Comparison of ENCODE assay signal across 1 cellular context in the genomic region with DNA sequence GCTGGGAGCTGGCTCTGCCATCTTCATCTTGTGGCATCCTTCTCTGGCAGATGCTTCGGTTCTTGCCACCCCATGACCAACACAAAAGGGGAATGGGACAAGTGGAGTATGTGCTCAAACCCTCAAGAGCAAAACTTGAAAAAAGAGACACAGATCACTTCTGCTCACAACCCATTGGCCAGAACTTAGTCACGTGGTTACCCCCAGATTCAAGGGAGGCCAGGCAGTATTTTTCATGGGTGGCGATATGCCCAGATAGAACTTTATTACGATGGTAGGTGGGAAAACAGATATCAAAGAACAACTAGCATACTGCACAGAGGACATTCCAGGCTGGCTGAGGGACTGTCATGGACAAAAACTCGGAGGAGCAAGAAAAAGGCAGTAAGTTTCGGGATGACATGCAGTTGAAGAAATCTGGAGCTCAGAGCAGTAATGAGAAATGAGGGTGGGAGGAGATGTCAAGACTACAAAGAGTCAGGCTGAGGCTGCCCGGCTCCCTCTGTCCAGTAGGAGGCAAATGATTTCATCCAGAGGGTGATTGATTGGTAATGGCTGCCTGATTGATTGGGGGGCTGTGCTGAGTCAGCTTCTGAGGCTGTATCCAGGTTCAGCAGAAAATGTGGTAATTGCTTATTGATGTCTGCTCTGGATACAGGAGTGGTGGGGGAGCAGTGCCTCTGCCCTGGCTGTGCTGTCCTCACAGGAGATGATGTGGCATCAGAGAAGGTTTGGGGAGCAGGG.
TF ChIP-seq lines count a peak whose summit lies in the region.

No MANE protein-coding gene starts in this region.

TF ChIP-seq in WTC11, 78 proteins besides CTCF, POLR2A, EP300 and RAD21 (continued from another document):
- TF ChIP-seq, protein P1, sequence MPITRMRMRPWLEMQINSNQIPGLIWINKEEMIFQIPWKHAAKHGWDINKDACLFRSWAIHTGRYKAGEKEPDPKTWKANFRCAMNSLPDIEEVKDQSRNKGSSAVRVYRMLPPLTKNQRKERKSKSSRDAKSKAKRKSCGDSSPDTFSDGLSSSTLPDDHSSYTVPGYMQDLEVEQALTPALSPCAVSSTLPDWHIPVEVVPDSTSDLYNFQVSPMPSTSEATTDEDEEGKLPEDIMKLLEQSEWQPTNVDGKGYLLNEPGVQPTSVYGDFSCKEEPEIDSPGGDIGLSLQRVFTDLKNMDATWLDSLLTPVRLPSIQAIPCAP (CRISPR knock-in tag; IDR thresholded peaks at IDR 0.05): no peak
- TF ChIP-seq, protein P2, sequence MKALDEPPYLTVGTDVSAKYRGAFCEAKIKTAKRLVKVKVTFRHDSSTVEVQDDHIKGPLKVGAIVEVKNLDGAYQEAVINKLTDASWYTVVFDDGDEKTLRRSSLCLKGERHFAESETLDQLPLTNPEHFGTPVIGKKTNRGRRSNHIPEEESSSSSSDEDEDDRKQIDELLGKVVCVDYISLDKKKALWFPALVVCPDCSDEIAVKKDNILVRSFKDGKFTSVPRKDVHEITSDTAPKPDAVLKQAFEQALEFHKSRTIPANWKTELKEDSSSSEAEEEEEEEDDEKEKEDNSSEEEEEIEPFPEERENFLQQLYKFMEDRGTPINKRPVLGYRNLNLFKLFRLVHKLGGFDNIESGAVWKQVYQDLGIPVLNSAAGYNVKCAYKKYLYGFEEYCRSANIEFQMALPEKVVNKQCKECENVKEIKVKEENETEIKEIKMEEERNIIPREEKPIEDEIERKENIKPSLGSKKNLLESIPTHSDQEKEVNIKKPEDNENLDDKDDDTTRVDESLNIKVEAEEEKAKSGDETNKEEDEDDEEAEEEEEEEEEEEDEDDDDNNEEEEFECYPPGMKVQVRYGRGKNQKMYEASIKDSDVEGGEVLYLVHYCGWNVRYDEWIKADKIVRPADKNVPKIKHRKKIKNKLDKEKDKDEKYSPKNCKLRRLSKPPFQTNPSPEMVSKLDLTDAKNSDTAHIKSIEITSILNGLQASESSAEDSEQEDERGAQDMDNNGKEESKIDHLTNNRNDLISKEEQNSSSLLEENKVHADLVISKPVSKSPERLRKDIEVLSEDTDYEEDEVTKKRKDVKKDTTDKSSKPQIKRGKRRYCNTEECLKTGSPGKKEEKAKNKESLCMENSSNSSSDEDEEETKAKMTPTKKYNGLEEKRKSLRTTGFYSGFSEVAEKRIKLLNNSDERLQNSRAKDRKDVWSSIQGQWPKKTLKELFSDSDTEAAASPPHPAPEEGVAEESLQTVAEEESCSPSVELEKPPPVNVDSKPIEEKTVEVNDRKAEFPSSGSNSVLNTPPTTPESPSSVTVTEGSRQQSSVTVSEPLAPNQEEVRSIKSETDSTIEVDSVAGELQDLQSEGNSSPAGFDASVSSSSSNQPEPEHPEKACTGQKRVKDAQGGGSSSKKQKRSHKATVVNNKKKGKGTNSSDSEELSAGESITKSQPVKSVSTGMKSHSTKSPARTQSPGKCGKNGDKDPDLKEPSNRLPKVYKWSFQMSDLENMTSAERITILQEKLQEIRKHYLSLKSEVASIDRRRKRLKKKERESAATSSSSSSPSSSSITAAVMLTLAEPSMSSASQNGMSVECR (CRISPR knock-in tag; IDR thresholded peaks at IDR 0.05; ENCODE audit: borderline replicate concordance): no peak
- TF ChIP-seq, protein P3, sequence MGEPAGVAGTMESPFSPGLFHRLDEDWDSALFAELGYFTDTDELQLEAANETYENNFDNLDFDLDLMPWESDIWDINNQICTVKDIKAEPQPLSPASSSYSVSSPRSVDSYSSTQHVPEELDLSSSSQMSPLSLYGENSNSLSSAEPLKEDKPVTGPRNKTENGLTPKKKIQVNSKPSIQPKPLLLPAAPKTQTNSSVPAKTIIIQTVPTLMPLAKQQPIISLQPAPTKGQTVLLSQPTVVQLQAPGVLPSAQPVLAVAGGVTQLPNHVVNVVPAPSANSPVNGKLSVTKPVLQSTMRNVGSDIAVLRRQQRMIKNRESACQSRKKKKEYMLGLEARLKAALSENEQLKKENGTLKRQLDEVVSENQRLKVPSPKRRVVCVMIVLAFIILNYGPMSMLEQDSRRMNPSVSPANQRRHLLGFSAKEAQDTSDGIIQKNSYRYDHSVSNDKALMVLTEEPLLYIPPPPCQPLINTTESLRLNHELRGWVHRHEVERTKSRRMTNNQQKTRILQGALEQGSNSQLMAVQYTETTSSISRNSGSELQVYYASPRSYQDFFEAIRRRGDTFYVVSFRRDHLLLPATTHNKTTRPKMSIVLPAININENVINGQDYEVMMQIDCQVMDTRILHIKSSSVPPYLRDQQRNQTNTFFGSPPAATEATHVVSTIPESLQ (CRISPR knock-in tag; IDR thresholded peaks at IDR 0.05): no peak
- TF ChIP-seq ZNF512 (CRISPR knock-in tag; IDR thresholded peaks at IDR 0.05; ENCODE audit: borderline replicate concordance) (no peak), PREB (CRISPR knock-in tag; IDR thresholded peaks at IDR 0.05; ENCODE audit: borderline replicate concordance) (no peak), NR1H2 (CRISPR knock-in tag; IDR thresholded peaks at IDR 0.05) (no peak)
